In genomic region chr12:116528498-116528897, GRCh38 we compare ENCODE assay signal across 18 cellular contexts. TPM values are rescaled to one million over a fixed set of nuclear protein-coding genes. Genes with fewer than 3 reads are reported as not detected.
DNase-seq lines count a peak whose midpoint lies in the region; ATAC-seq, FAIRE-seq and TF ChIP-seq lines count a peak whose summit lies in the region.
"Had no signal": no experiment of that assay in that cellular context is flagged by ENCODE, and none has a peak within 500 bp of the region (broad histone marks: within the 10 kb centered on the region; RNA-seq: fewer than 3 reads in every experiment).

No MANE protein-coding gene starts in this region.

- H3K9me3 ChIP-seq in PC-9 (ENCODE audit: insufficient read depth, low read depth) = peaks cover 4% of the 10 kb centered on the region; the same call in 1 of the 2 replicates
- no peaks in the 10 kb centered on the region for H3K9me3 ChIP-seq in esophagus muscularis mucosa
- no peaks in the 10 kb centered on the region for H3K9me3 ChIP-seq in pancreas
- H3K9me3 ChIP-seq: BE2C had no signal

- H3K27ac Mint-ChIP-seq in nephron progenitor cell = peak overlapping the region; percentile 94
- H3K27ac Mint-ChIP-seq: activated CD4-positive, alpha-beta T cell treated with anti-CD3 and anti-CD28 coated beads for 36 hours; activated naive CD4-positive, alpha-beta T cell treated with anti-CD3 and anti-CD28 coated beads, Interleukin-2, amount 50 U/mL, for 72 hours; memory B cell had no signal

- no peak for TF ChIP-seq POLR2A in esophagus muscularis mucosa (IDR thresholded peaks at IDR 0.05; ENCODE audit: low read depth)

- H3K4me3 ChIP-seq in PC-9 (no peak overlapping the region), esophagus muscularis mucosa (no peak overlapping the region), pancreas (no peak overlapping the region)
- H3K4me3 ChIP-seq: smooth muscle cell had no signal

- H3K36me3 ChIP-seq in PC-9 (ENCODE audit: low read depth) (no peaks in the 10 kb centered on the region), esophagus muscularis mucosa (no peaks in the 10 kb centered on the region), pancreas (no peaks in the 10 kb centered on the region)
- H3K36me3 ChIP-seq: BE2C had no signal

- H3K4me1 ChIP-seq in PC-9 (replicated peaks; ENCODE audit: insufficient read depth) (peaks cover 40% of the 10 kb centered on the region), esophagus muscularis mucosa (peaks cover 18 to 60% (median 57%) of the 10 kb centered on the region in 4 donors), pancreas (peaks cover 12 to 23% (median 22%) of the 10 kb centered on the region in 3 donors)

- no peaks in the 10 kb centered on the region for H3K79me2 ChIP-seq in PC-9 (ENCODE audit: low read depth)

- intact Hi-C loops in PC-9 (cut with micrococcal nuclease; ENCODE audit: unreplicated experiment) = loop anchor here (1.0 to 5.0 kb wide), 4 partner anchors 25 to 252 kb away; partner anchors contain the start of gene MED13L
- intact Hi-C loops in esophagus muscularis mucosa (cut with DNase I) = loop anchor here (5.0 kb wide), 1 partner anchor 251 kb away; the partner anchor contains the start of gene MED13L
- intact Hi-C loops in pancreas (cut with DNase I) = no loop called here

- H3F3A ChIP-seq in PC-9 (ENCODE audit: insufficient read depth, low read depth) = peaks cover 12% of the 10 kb centered on the region; the same call in 1 of the 2 replicates

- no peaks in the 10 kb centered on the region for H4K20me1 ChIP-seq in PC-9 (ENCODE audit: insufficient read depth)

- peaks cover 7% of the 10 kb centered on the region for H3K27me3 Mint-ChIP-seq in nephron progenitor cell (ENCODE audit: low read depth, poor library complexity)
- H3K27me3 Mint-ChIP-seq: activated CD4-positive, alpha-beta T cell treated with anti-CD3 and anti-CD28 coated beads for 36 hours had no signal

- no peak overlapping the region for H2AFZ ChIP-seq in PC-9

- TF ChIP-seq EP300 in esophagus muscularis mucosa (IDR thresholded peaks at IDR 0.05) = no peak

- H3K4me3 Mint-ChIP-seq in nephron progenitor cell = peak overlapping the region; percentile 55
- H3K4me3 Mint-ChIP-seq: activated CD4-positive, alpha-beta T cell treated with anti-CD3 and anti-CD28 coated beads for 36 hours; memory B cell had no signal

- H3K36me3 Mint-ChIP-seq in nephron progenitor cell (ENCODE audit: low read depth) = no peaks in the 10 kb centered on the region
- H3K36me3 Mint-ChIP-seq: activated naive CD4-positive, alpha-beta T cell treated with anti-CD3 and anti-CD28 coated beads, Interleukin-2, amount 50 U/mL, for 72 hours; memory B cell had no signal

- no peak for FAIRE-seq in pancreas (lab: Jason Lieb, UNC)

- no peaks in the 10 kb centered on the region for H3K9me2 ChIP-seq in PC-9 (ENCODE audit: insufficient read depth)

- peak; percentile 27 for DNase-seq in AG20443 (ENCODE audit: low spot score)
- peak in 1 of 2 experiments; percentile 43 for DNase-seq in PC-9
- DNase-seq in esophagus muscularis mucosa (ENCODE audit: extremely low spot score) = no peak
- no peak for DNase-seq in nephron progenitor cell
- no peak for DNase-seq in pancreas
- no peak for DNase-seq in MV-4-11 (lab: John Stamatoyannopoulos, UW)
- no peak for DNase-seq in NOMO-1 treated with DMSO at 0.1 percent for 48 hours (lab: John Stamatoyannopoulos, UW; ENCODE audit: unreplicated experiment)
- DNase-seq: activated CD4-positive, alpha-beta T cell treated with anti-CD3 and anti-CD28 coated beads for 36 hours; BE2C; NCI-H1694; occipital lobe; stimulated activated naive CD8-positive, alpha-beta T cell treated with anti-CD3 and anti-CD28 coated beads, Interleukin-15, Interleukin-2, amounts not matched to agents 100 U/mL and 50 U/mL, for 24 hours; T-helper 2 cell had no signal

- TF ChIP-seq CTCF in PC-9 (conservative IDR thresholded peaks at IDR 0.05) (no peak), esophagus muscularis mucosa (IDR thresholded peaks at IDR 0.05) (no peak), nephron progenitor cell (IDR thresholded peaks at IDR 0.05) (no peak), pancreas (IDR thresholded peaks at IDR 0.05) (no peak)

- H3K4me2 ChIP-seq in PC-9 = peak overlapping the region; percentile 58
- H3K4me2 ChIP-seq: KMS-11, smooth muscle cell had no signal

- peaks cover 86% of the 10 kb centered on the region for H3K4me1 Mint-ChIP-seq in nephron progenitor cell

- BruUV-seq in PC-9 (replicated peaks; lab: Mats Ljungman, UMichigan) = no TSS peak

- WGBS in esophagus muscularis mucosa = 80% methylated on average over 1 of the region's 1 CpG
- 29 to 43% methylated on average over 1 of the region's 1 CpG for WGBS in pancreas, 2 donors

- CTCF ChIA-PET in PC-9 (lab: Charles Lee) = interaction anchor here (0.5 to 0.7 kb wide), 5 partner anchors 21 to 388 kb away, joined by 3 to 6 read pairs (median 4); no protein-coding TSS in a partner anchor

- H3K27me3 ChIP-seq in PC-9 (ENCODE audit: insufficient read depth, low read depth) (no peaks in the 10 kb centered on the region), esophagus muscularis mucosa (no peaks in the 10 kb centered on the region), pancreas (no peaks in the 10 kb centered on the region)
- H3K27me3 ChIP-seq: BE2C had no signal

- peaks cover 4% of the 10 kb centered on the region for H3K9me3 Mint-ChIP-seq in nephron progenitor cell
- H3K9me3 Mint-ChIP-seq: memory B cell had no signal

- H3K27ac ChIP-seq in PC-9 (peak overlapping the region; percentile 50), esophagus muscularis mucosa (replicated peaks in 1 of 4) (peak overlapping the region; percentile 17 to 88 (median 52)), pancreas (peak overlapping the region in 1 of 4 donors; percentile 20)
- H3K27ac ChIP-seq: KMS-11 had no signal

- ATAC-seq in pancreas (no peak), GM21717 (IDR thresholded peaks at IDR 0.05; ENCODE audit: unreplicated experiment) (no peak)
- ATAC-seq: activated CD4-positive, alpha-beta T cell treated with anti-CD3 and anti-CD28 coated beads for 36 hours; activated naive CD4-positive, alpha-beta T cell treated with anti-CD3 and anti-CD28 coated beads, Interleukin-2, amount 50 U/mL, for 72 hours; stimulated activated naive CD8-positive, alpha-beta T cell treated with anti-CD3 and anti-CD28 coated beads, Interleukin-15, Interleukin-2, amounts not matched to agents 100 U/mL and 50 U/mL, for 24 hours had no signal

- POLR2A ChIA-PET in PC-9 (lab: Charles Lee; ENCODE audit: unreplicated experiment) = interaction anchor here (0.6 kb wide), 1 partner anchor 1571 kb away, joined by 3 read pairs; no protein-coding TSS in a partner anchor

RNA-seq across cellular contexts. Expression of gene MAP1LC3B2, which starts 30.7 kb away (rescaled TPM):
- 1.1 and 1.4 TPM in 2 replicates for total RNA-seq in PC-9 (2021)
- total RNA-seq in esophagus muscularis mucosa = 1 to 10 TPM in 2 of 4 donors, under 1 TPM in 1, not detected in 1; 0.83 to 3.0 (median 1.8) TPM
- total RNA-seq in pancreas = under 1 TPM in 4 of 6 donors, not detected in 2; 0.49 to 0.92 (median 0.65) TPM
- polyA plus RNA-seq in pancreas = 1 to 10 TPM in 1 of 2 donors, under 1 TPM in 1; 0.68 to 1.8 TPM

Comparison
In these comparisons a context has a peak if more than half of its experiments do, and no peak if none do; other contexts are left out.
1. intact Hi-C loops: an anchor here in PC-9 (1.0 to 5.0 kb wide) and esophagus muscularis mucosa (5.0 kb wide); none called in pancreas.